21 cellular contexts compared by ENCODE assay signal in the genomic region with DNA sequence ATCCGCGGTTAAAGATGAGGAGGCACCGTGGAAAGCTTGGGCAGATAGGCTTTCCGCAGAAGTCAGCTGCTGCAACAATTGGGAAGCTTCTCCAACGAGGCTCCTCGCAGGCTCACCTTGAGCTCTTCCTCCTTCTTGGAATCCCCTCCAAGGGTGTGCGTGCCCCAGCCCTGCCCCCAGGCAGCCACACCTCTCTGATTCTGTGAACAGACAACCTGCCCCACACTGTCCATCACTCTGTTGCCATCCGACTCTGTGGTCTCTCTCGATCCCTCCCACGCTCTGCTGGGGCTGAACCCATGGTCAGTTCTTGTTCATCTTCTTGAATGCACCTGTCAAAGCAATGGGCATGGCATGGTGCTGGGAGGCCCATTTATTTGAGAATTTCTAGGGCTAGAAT. TPM values are rescaled to one million over a fixed set of nuclear protein-coding genes. Genes with fewer than 3 reads are reported as not detected.
DNase-seq lines count a peak whose midpoint lies in the region; FAIRE-seq and TF ChIP-seq lines count a peak whose summit lies in the region.
"Had no signal": no experiment of that assay in that cellular context is flagged by ENCODE, and none has a peak within 500 bp of the region (broad histone marks: within the 10 kb centered on the region; RNA-seq: fewer than 3 reads in every experiment).

No MANE protein-coding gene starts in this region.

- no peak overlapping the region for H3K14ac ChIP-seq in H9 (ENCODE audit: insufficient read depth, low read length)

- no peak overlapping the region for H3K4me3 ChIP-seq in spleen
- no peak overlapping the region for H3K4me3 ChIP-seq in thyroid gland (replicated peaks in 1 of 3)
- H3K4me3 ChIP-seq: A549, GM12878 had no signal

- H3T11ph ChIP-seq in H9 (ENCODE audit: low read length) = no peak overlapping the region

- H3K27ac Mint-ChIP-seq in H9 = peak overlapping the region in 2 of 3 experiments; percentile 1 to 19; a peak in 1 of 7 replicates
- H3K27ac Mint-ChIP-seq: CD4-positive, alpha-beta T cell had no signal

- no peaks in the 10 kb centered on the region for H3K36me3 ChIP-seq in spleen
- H3K36me3 ChIP-seq in thyroid gland = no peaks in the 10 kb centered on the region

- H3K4me3 Mint-ChIP-seq in H9 = no peak overlapping the region
- H3K4me3 Mint-ChIP-seq: CD4-positive, alpha-beta T cell had no signal

- no peaks in the 10 kb centered on the region for H3K23me2 ChIP-seq in H9 (ENCODE audit: insufficient read length, low read depth, low read length, poor library complexity, severe bottlenecking)

- H3K18ac ChIP-seq in H9 (ENCODE audit: insufficient read length, low read depth, low read length) = no peak overlapping the region

- no peaks in the 10 kb centered on the region for H3K79me2 ChIP-seq in H9 (ENCODE audit: insufficient read depth, low read length)

- H4K5ac ChIP-seq in H9 (ENCODE audit: insufficient read length, low read depth, low read length) = no peak overlapping the region

- H3K23ac ChIP-seq in H9 (ENCODE audit: insufficient read length, low read depth, low read length) = no peak overlapping the region

- TF ChIP-seq CTCF in H9 (conservative IDR thresholded peaks at IDR 0.05) = no peak
- TF ChIP-seq CTCF in spleen (IDR thresholded peaks at IDR 0.05 in 8 of 11, conservative IDR thresholded peaks at IDR 0.05 in 3 of 11) = no peak
- no peak for TF ChIP-seq CTCF in thyroid gland (IDR thresholded peaks at IDR 0.05)

- no peak overlapping the region for H3K27ac ChIP-seq in H9 (ENCODE audit: insufficient read length, low read depth, low read length)
- no peak overlapping the region for H3K27ac ChIP-seq in spleen
- H3K27ac ChIP-seq in thyroid gland = no peak overlapping the region
- H3K27ac ChIP-seq: 22Rv1, A549, C4-2B, HL-60 had no signal

- no peak overlapping the region for H3K9ac ChIP-seq in H9 (ENCODE audit: extremely low read depth, insufficient read length, low read length)

- H2AFZ ChIP-seq in H9 (ENCODE audit: low read length) = no peak overlapping the region

- H3K9me3 Mint-ChIP-seq in H9 = peaks cover 25% of the 10 kb centered on the region in 2 experiments

- no peaks in the 10 kb centered on the region for H3K79me1 ChIP-seq in H9 (ENCODE audit: insufficient read depth, low read depth, low read length, poor library complexity, severe bottlenecking)

- H3K4me2 ChIP-seq in H9 (ENCODE audit: insufficient read depth, insufficient read length, low read length) = no peak overlapping the region
- H3K4me2 ChIP-seq: A549 had no signal

- H2BK5ac ChIP-seq in H9 (ENCODE audit: insufficient read length, low read length) = no peak overlapping the region

- no peak overlapping the region for H2BK120ac ChIP-seq in H9 (ENCODE audit: low read depth, low read length, poor library complexity, severe bottlenecking)

- H3K27me3 ChIP-seq in H9 (ENCODE audit: insufficient read depth, low read length) (no peaks in the 10 kb centered on the region), spleen (replicated peaks in 1 of 7) (no peaks in the 10 kb centered on the region), thyroid gland (no peaks in the 10 kb centered on the region)

- H3K56ac ChIP-seq in H9 (ENCODE audit: insufficient read length, low read depth, low read length) = no peak overlapping the region

- H4K20me1 ChIP-seq in H9 (ENCODE audit: control insufficient read depth, insufficient read depth, insufficient read length) = no peaks in the 10 kb centered on the region

- FAIRE-seq in GM12892 (lab: Jason Lieb, UNC) = no peak
- FAIRE-seq: A549, GM12878, H1 had no signal

- peaks cover 0 to 2% of the 10 kb centered on the region in 2 experiments; a peak in 1 of 4 replicates for H3K4me1 Mint-ChIP-seq in H9

- peak; percentile 22 for DNase-seq in activated effector memory CD4-positive, alpha-beta T cell treated with anti-CD3 and anti-CD28 coated beads, Interleukin-2, amount 50 U/mL, for 16 hours
- no peak for DNase-seq in activated effector memory CD4-positive, alpha-beta T cell treated with Interleukin-2 at 50 U/mL for 16 hours
- DNase-seq in H9 = no peak
- peak; percentile 69 for DNase-seq in mesenteric fat pad (ENCODE audit: low spot score)
- DNase-seq in spleen = peak; percentile 33
- DNase-seq in thyroid gland = no peak
- DNase-seq in GM12892 (ENCODE audit: insufficient read length) = no peak
- DNase-seq in DMS153 (lab: John Stamatoyannopoulos, UW) = no peak
- DNase-seq: AML-193; CD4-positive, alpha-beta T cell; DMS79 treated with DMSO at 0.1 percent for 48 hours; HCEC 1CT had no signal

- no peak overlapping the region for H2BK20ac ChIP-seq in H9 (ENCODE audit: low read depth, low read length, poor library complexity, severe bottlenecking)

- no CpG with 5 or more reads among the region's 10 CpGs for WGBS in H9 (ENCODE audit: extremely low coverage, insufficient read length, low lambda C conversion rate)
- WGBS in spleen, 5 donors = 76 to 89% (median 86%) methylated on average over 9 to 10 of the region's 10 CpGs
- 79 to 80% methylated on average over 10 of the region's 10 CpGs for WGBS in thyroid gland, 2 donors

- H3K27me3 Mint-ChIP-seq in H9 (ENCODE audit: low read depth) = no peaks in the 10 kb centered on the region
- H3K27me3 Mint-ChIP-seq: CD4-positive, alpha-beta T cell had no signal

- H4K91ac ChIP-seq in H9 (ENCODE audit: insufficient read length, low read depth, low read length) = no peak overlapping the region

- H4K8ac ChIP-seq in H9 (replicated peaks; ENCODE audit: insufficient read length, low read depth, low read length) = no peak overlapping the region

- H3K4me1 ChIP-seq in H9 (ENCODE audit: insufficient read depth, low read length) (no peaks in the 10 kb centered on the region), spleen (no peaks in the 10 kb centered on the region), thyroid gland (no peaks in the 10 kb centered on the region)
- H3K4me1 ChIP-seq: A549 had no signal

- intact Hi-C loops in spleen (cut with DNase I; ENCODE audit: low total_unique reads) = no loop called here
- intact Hi-C loops in thyroid gland (cut with DNase I) = no loop called here

- H3K9me3 ChIP-seq in H9 (ENCODE audit: control insufficient read depth, low read depth, low read length) (no peaks in the 10 kb centered on the region), spleen (peaks cover 0 to 30% (median 17%) of the 10 kb centered on the region in 8 donors), thyroid gland (no peaks in the 10 kb centered on the region)

- H2BK12ac ChIP-seq in H9 (ENCODE audit: insufficient read length, low read depth, low read length) = no peak overlapping the region

- no peak overlapping the region for H3K4ac ChIP-seq in H9 (ENCODE audit: low read depth, low read length)

- no peak overlapping the region for H2BK15ac ChIP-seq in H9 (ENCODE audit: low read depth, low read length)

- peaks cover 2 to 9% (median 4%) of the 10 kb centered on the region in 3 experiments; a peak in 4 of 7 replicates for H3K36me3 Mint-ChIP-seq in H9 (ENCODE audit: insufficient read depth in 1 of 3, low read depth in 3 of 3)

- no peak overlapping the region for H2AK5ac ChIP-seq in H9 (ENCODE audit: insufficient read length, low read length)

- no peak for TF ChIP-seq POLR2A in spleen (IDR thresholded peaks at IDR 0.05)
- no peak for TF ChIP-seq POLR2A in thyroid gland (IDR thresholded peaks at IDR 0.05)
- no peak for TF ChIP-seq POLR2A in GM12892 (IDR thresholded peaks at IDR 0.05; ENCODE audit: low read depth, low read length)

RNA-seq across cellular contexts. Expression of a gene that starts 31.5 kb away (rescaled TPM):
- 7.0 and 7.6 TPM in 2 replicates for total RNA-seq in H9 (2021)
- total RNA-seq in mesenteric fat pad = not detected
- 1 to 10 TPM in 6 of 7 donors, under 1 TPM in 1; 0.66 to 1.9 (median 1.3) TPM for total RNA-seq in spleen
- polyA plus RNA-seq in spleen = 1 to 10 TPM in 1 of 3 donors, under 1 TPM in 2; 0.67 to 2.8 (median 0.86) TPM
- total RNA-seq in thyroid gland = under 1 TPM in 1 of 4 donors, not detected in 3; 0.11 TPM
- 0.06 TPM for polyA plus RNA-seq in GM12892 (2012; ENCODE audit: missing spikeins)
- total RNA-seq: G401, HT1080 had no signal

RNA-seq across cellular contexts. Expression of a gene that starts 58.7 kb away (rescaled TPM):
- total RNA-seq in H9 (2021) (0.15 and 0.22 TPM in 2 replicates), mesenteric fat pad (0.16 TPM), spleen (under 1 TPM in 1 of 7 donors, not detected in 6; 0.32 TPM), thyroid gland (not detected)
- under 1 TPM in 2 of 3 donors, not detected in 1; 0.03 to 0.13 TPM for polyA plus RNA-seq in spleen
- not detected for polyA plus RNA-seq in GM12892 (2012; ENCODE audit: missing spikeins)
- total RNA-seq: G401, GM12878 had no signal
- polyA plus RNA-seq: BJ, GM12878 had no signal

Comparison
In these comparisons a context has a peak if more than half of its experiments do, and no peak if none do; other contexts are left out.
1. DNase-seq: peak in activated effector memory CD4-positive, alpha-beta T cell treated with anti-CD3 and anti-CD28 coated beads, Interleukin-2, amount 50 U/mL, for 16 hours (single experiment), mesenteric fat pad (single experiment) and spleen (single experiment); none in activated effector memory CD4-positive, alpha-beta T cell treated with Interleukin-2 at 50 U/mL for 16 hours (single experiment), H9 (single experiment), thyroid gland (0 of 2), GM12892 (single experiment) and DMS153 (single experiment).